ENCODE assay signal across 16 cellular contexts in the genomic region with DNA sequence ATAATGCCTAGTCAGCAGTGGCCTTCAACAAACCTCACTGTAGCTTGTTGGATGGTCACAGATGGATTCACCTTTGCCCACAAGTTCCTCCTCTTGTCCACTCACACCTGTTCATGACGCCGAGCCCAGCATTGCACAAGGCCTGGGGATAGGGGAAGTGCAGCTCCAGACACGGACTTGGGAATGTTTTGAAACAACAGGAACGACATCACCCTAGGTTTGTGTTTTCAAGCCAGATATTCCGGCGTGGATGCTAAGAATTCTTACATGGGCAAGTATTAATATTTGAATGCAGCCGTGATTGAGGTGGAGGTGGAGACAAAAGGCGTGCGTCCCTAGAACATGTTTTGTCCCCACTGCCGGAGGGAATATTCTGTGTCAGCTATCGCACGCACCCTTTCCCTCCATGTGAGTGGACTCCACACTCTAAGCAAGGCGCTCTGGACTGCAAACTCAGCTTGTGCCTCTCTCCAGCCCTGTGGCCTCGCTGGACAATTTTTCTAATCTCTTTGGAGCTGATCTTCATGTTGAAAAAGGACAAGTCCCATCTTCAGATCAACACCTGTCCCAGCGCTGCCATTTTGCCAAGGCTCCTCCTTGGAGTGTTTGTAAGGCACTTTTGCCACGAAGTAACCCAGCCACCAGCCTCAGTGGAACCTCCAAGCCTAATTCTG. TPM values are rescaled to one million over a fixed set of nuclear protein-coding genes. Genes with fewer than 3 reads are reported as not detected.
DNase-seq lines count a peak whose midpoint lies in the region; ATAC-seq and TF ChIP-seq lines count a peak whose summit lies in the region.
"Had no signal": no experiment of that assay in that cellular context is flagged by ENCODE, and none has a peak within 500 bp of the region (broad histone marks: within the 10 kb centered on the region; RNA-seq: fewer than 3 reads in every experiment).

No MANE protein-coding gene starts in this region.

- H3K27me3 Mint-ChIP-seq in CD4-positive, alpha-beta T cell, result no peaks in the 10 kb centered on the region
- H3K27me3 Mint-ChIP-seq in activated naive CD8-positive, alpha-beta T cell treated with anti-CD3 and anti-CD28 coated beads, Interleukin-2, amount 50 U/mL, for 24 hours, result peaks cover 2% of the 10 kb centered on the region
- H3K27me3 Mint-ChIP-seq in neural crest cell (ENCODE audit: low read depth), result no peaks in the 10 kb centered on the region

- H3K9me3 ChIP-seq in CD4-positive, alpha-beta T cell (ENCODE audit: control insufficient read depth, low read length), result no peaks in the 10 kb centered on the region
- H3K9me3 ChIP-seq in IMR-90 (ENCODE audit: control insufficient read depth, insufficient read depth, low read length) (no peaks in the 10 kb centered on the region), colonic mucosa (no peaks in the 10 kb centered on the region)
- H3K9me3 ChIP-seq: adrenal gland, sigmoid colon had no signal

- H3K4me1 Mint-ChIP-seq in CD4-positive, alpha-beta T cell (ENCODE audit: low read depth), result peaks cover 31% of the 10 kb centered on the region
- peaks cover 48% of the 10 kb centered on the region for H3K4me1 Mint-ChIP-seq in activated naive CD8-positive, alpha-beta T cell treated with anti-CD3 and anti-CD28 coated beads, Interleukin-2, amount 50 U/mL, for 24 hours
- H3K4me1 Mint-ChIP-seq in neural crest cell, result peaks cover 25% of the 10 kb centered on the region

- H3K14ac ChIP-seq in IMR-90 (replicated peaks; ENCODE audit: low read depth, low read length), result no peak overlapping the region

- peaks cover 7% of the 10 kb centered on the region; the same call in 1 of the 2 replicates for H3K9me1 ChIP-seq in IMR-90 (ENCODE audit: insufficient read depth, low read length)

- H3K4me2 ChIP-seq in IMR-90 (ENCODE audit: low read depth, low read length), result no peak overlapping the region

- CTCF ChIA-PET in CD4-positive, alpha-beta T cell (lab: Charles Lee), result no interaction called here
- CTCF ChIA-PET in IMR-90 (lab: Yijun Ruan, JAX), result no interaction called here

- H2AFZ ChIP-seq in IMR-90 (replicated peaks; ENCODE audit: low read length, poor library complexity), result peak overlapping the region; percentile 67

- H3K23ac ChIP-seq in IMR-90 (ENCODE audit: low read depth, low read length), result no peak overlapping the region

- no peak for TF ChIP-seq POLR2A in IMR-90 (IDR thresholded peaks at IDR 0.05; ENCODE audit: low read depth, low read length)

- no peaks in the 10 kb centered on the region for H3K9me3 Mint-ChIP-seq in CD4-positive, alpha-beta T cell
- H3K9me3 Mint-ChIP-seq in activated naive CD8-positive, alpha-beta T cell treated with anti-CD3 and anti-CD28 coated beads, Interleukin-2, amount 50 U/mL, for 24 hours, result no peaks in the 10 kb centered on the region
- no peaks in the 10 kb centered on the region for H3K9me3 Mint-ChIP-seq in neural crest cell
- H3K9me3 Mint-ChIP-seq: CD8-positive, alpha-beta T cell had no signal

- no peak for TF ChIP-seq RAD21 in IMR-90 (IDR thresholded peaks at IDR 0.05; ENCODE audit: low read length)

- H2AK5ac ChIP-seq in IMR-90 (ENCODE audit: low read depth, low read length), result no peak overlapping the region

- peak overlapping the region; percentile 65 for H3K4me3 Mint-ChIP-seq in CD4-positive, alpha-beta T cell
- peak overlapping the region; percentile 38 for H3K4me3 Mint-ChIP-seq in activated naive CD8-positive, alpha-beta T cell treated with anti-CD3 and anti-CD28 coated beads, Interleukin-2, amount 50 U/mL, for 24 hours
- peak overlapping the region; percentile 68 for H3K4me3 Mint-ChIP-seq in neural crest cell
- H3K4me3 Mint-ChIP-seq: CD8-positive, alpha-beta T cell had no signal

- in situ Hi-C loops in IMR-90 (cut with MboI; ENCODE audit: low sequenced_read_pairs), result no loop called here

- no peak overlapping the region for H3K56ac ChIP-seq in IMR-90 (ENCODE audit: extremely low read depth, insufficient read depth, low read length)

- H2AK9ac ChIP-seq in IMR-90 (replicated peaks; ENCODE audit: low read depth, low read length, poor library complexity), result no peak overlapping the region

- no peak overlapping the region for H2BK15ac ChIP-seq in IMR-90 (ENCODE audit: low read depth, low read length)

- TF ChIP-seq CTCF in CD4-positive, alpha-beta T cell (IDR thresholded peaks at IDR 0.05), result no peak
- TF ChIP-seq CTCF in IMR-90 (conservative IDR thresholded peaks at IDR 0.05; ENCODE audit: low read depth, low read length) (no peak), neural crest cell (conservative IDR thresholded peaks at IDR 0.05) (no peak), colonic mucosa (IDR thresholded peaks at IDR 0.05) (no peak)

- no peak overlapping the region for H3K4ac ChIP-seq in IMR-90 (ENCODE audit: low read depth, low read length)

- H3K36me3 ChIP-seq in IMR-90 (ENCODE audit: control insufficient read depth, insufficient read depth, low read length) (peaks cover 1% of the 10 kb centered on the region), H7 (replicated peaks; ENCODE audit: control insufficient read depth, insufficient read depth, low read length) (peaks cover 4% of the 10 kb centered on the region), colonic mucosa (no peaks in the 10 kb centered on the region)
- H3K36me3 ChIP-seq: adrenal gland, sigmoid colon had no signal

- H2BK20ac ChIP-seq in IMR-90 (ENCODE audit: low read depth, low read length), result no peak overlapping the region

- intact Hi-C loops in CD4-positive, alpha-beta T cell (cut with DNase I, micrococcal nuclease), result no loop called here
- intact Hi-C loops in IMR-90 (cut with micrococcal nuclease), result no loop called here
- intact Hi-C loops in colonic mucosa (cut with DNase I), result no loop called here

- no peak overlapping the region for H4K5ac ChIP-seq in IMR-90 (ENCODE audit: low read depth, low read length)

- no TSS peak for BruUV-seq in IMR-90 (replicated peaks; lab: Mats Ljungman, UMichigan)

- no peak overlapping the region for H3K27ac ChIP-seq in CD4-positive, alpha-beta T cell (ENCODE audit: low read depth, low read length)
- H3K27ac ChIP-seq in IMR-90 (ENCODE audit: insufficient read depth, low read length) (no peak overlapping the region), colonic mucosa (no peak overlapping the region)

- POLR2A ChIA-PET in CD4-positive, alpha-beta T cell (lab: Charles Lee), result interaction anchor here (1.0 to 2.6 kb wide), 3 partner anchors 14 to 628 kb away, joined by 3 to 13 read pairs (median 5); no protein-coding TSS in a partner anchor
- POLR2A ChIA-PET in IMR-90 (lab: Charles Lee; ENCODE audit: unreplicated experiment), result no interaction called here

- no peak overlapping the region; a peak in 1 of 4 replicates for H4K8ac ChIP-seq in IMR-90 (ENCODE audit: low read depth in 2 of 2, low read length in 2 of 2)

- no peaks in the 10 kb centered on the region for H4K20me1 ChIP-seq in IMR-90 (ENCODE audit: insufficient read depth, low read length)

- 95% methylated on average over 7 of the region's 16 CpGs; no CpG with 5 or more reads in 1 of the 2 experiments for WGBS in IMR-90 (ENCODE audit: extremely low coverage in 2 of 2, insufficient read length in 1 of 2), 2 experiments

- no peak overlapping the region for H2BK120ac ChIP-seq in IMR-90 (ENCODE audit: low read depth, low read length)

- H3K36me3 Mint-ChIP-seq in CD4-positive, alpha-beta T cell (ENCODE audit: low read depth), result peaks cover 24% of the 10 kb centered on the region
- peaks cover 15% of the 10 kb centered on the region for H3K36me3 Mint-ChIP-seq in activated naive CD8-positive, alpha-beta T cell treated with anti-CD3 and anti-CD28 coated beads, Interleukin-2, amount 50 U/mL, for 24 hours (ENCODE audit: low read depth)
- peaks cover 3% of the 10 kb centered on the region for H3K36me3 Mint-ChIP-seq in neural crest cell (ENCODE audit: low read depth)

- H2BK5ac ChIP-seq in IMR-90 (ENCODE audit: low read depth, low read length, poor library complexity, severe bottlenecking), result no peak overlapping the region

- DNase-seq in CD4-positive, alpha-beta T cell, result no peak
- DNase-seq in IMR-90, result no peak
- no peak for DNase-seq in activated naive CD8-positive, alpha-beta T cell treated with anti-CD3 and anti-CD28 coated beads, Interleukin-2, amount 50 U/mL, for 24 hours
- no peak for DNase-seq in neural crest cell (ENCODE audit: low read depth, low spot score)
- no peak for DNase-seq in H7
- no peak for DNase-seq in colonic mucosa
- DNase-seq: activated CD4-positive, alpha-beta T cell treated with anti-CD3 and anti-CD28 coated beads for 4 hours; CD8-positive, alpha-beta T cell; cortex of kidney; Karpas-422; NCI-H187; sigmoid colon had no signal

- H3K27ac Mint-ChIP-seq in CD4-positive, alpha-beta T cell, result no peak overlapping the region
- H3K27ac Mint-ChIP-seq in activated naive CD8-positive, alpha-beta T cell treated with anti-CD3 and anti-CD28 coated beads, Interleukin-2, amount 50 U/mL, for 24 hours, result no peak overlapping the region
- no peak overlapping the region for H3K27ac Mint-ChIP-seq in neural crest cell (ENCODE audit: unreplicated experiment)

- H3K27me3 ChIP-seq in CD4-positive, alpha-beta T cell (ENCODE audit: control insufficient read depth, insufficient read depth, low read length), result no peaks in the 10 kb centered on the region
- H3K27me3 ChIP-seq in IMR-90 (ENCODE audit: control insufficient read depth, insufficient read depth, low read length) (no peaks in the 10 kb centered on the region), H7 (ENCODE audit: control insufficient read depth, insufficient read depth, low read length) (no peaks in the 10 kb centered on the region), colonic mucosa (no peaks in the 10 kb centered on the region)
- H3K27me3 ChIP-seq: adrenal gland, sigmoid colon had no signal

- H4K91ac ChIP-seq in IMR-90 (ENCODE audit: insufficient read depth, low read depth, low read length), result no peak overlapping the region

- peaks cover 18 to 23% of the 10 kb centered on the region in 2 experiments for H3K79me1 ChIP-seq in IMR-90 (ENCODE audit: low read depth in 1 of 2, low read length in 2 of 2)

- no peak overlapping the region for H3K4me3 ChIP-seq in IMR-90 (ENCODE audit: insufficient read depth, low read depth, low read length)
- H3K4me3 ChIP-seq in H7 (ENCODE audit: insufficient read depth, low read depth, low read length), result no peak overlapping the region
- H3K4me3 ChIP-seq in colonic mucosa, result no peak overlapping the region
- H3K4me3 ChIP-seq: adrenal gland had no signal

- ATAC-seq in CD4-positive, alpha-beta T cell (ENCODE audit: poor library complexity), result no peak
- no peak for ATAC-seq in IMR-90 (ENCODE audit: low read depth)
- ATAC-seq in activated naive CD8-positive, alpha-beta T cell treated with anti-CD3 and anti-CD28 coated beads, Interleukin-2, amount 50 U/mL, for 24 hours, result no peak
- no peak for ATAC-seq in esophagus mucosa
- no peak for ATAC-seq in HG03039 (IDR thresholded peaks at IDR 0.05; ENCODE audit: unreplicated experiment)
- ATAC-seq: CD8-positive, alpha-beta T cell had no signal

- peaks cover 4% of the 10 kb centered on the region for H3K4me1 ChIP-seq in IMR-90 (ENCODE audit: control insufficient read depth, insufficient read depth, low read length)
- H3K4me1 ChIP-seq in colonic mucosa, result peaks cover 9% of the 10 kb centered on the region

- no peak overlapping the region for H3K9ac ChIP-seq in IMR-90 (ENCODE audit: low read depth, low read length)
- no peak overlapping the region for H3K9ac ChIP-seq in colonic mucosa (ENCODE audit: low read depth in 2 of 2, low read length in 2 of 2)

- dilution Hi-C loops in IMR-90 (cut with HindIII; ENCODE audit: low sequenced_read_pairs, unreplicated experiment), result no loop called here

- H3K18ac ChIP-seq in IMR-90 (ENCODE audit: low read depth, low read length), result no peak overlapping the region

RNA-seq across cellular contexts. Expression of gene BANP, which starts 2.0 kb away (rescaled TPM):
- total RNA-seq in CD4-positive, alpha-beta T cell, result 10 to 100 TPM; 57.5 to 58.6 TPM
- 16.9 and 17.4 TPM in 2 replicates for total RNA-seq in IMR-90 (2012; rRNA removed)
- polyA plus RNA-seq in IMR-90 (2012; rRNA removed), result 17.9 and 21.1 TPM in 2 replicates
- polyA plus RNA-seq in IMR-90 (2012; cell fraction: cytosol; rRNA removed), result 12.4 and 21.0 TPM in 2 replicates
- 38.6 and 57.0 TPM in 2 replicates for polyA plus RNA-seq in IMR-90 (2012; cell fraction: nucleus; rRNA removed; ENCODE audit: low replicate concordance)
- 34.0 and 39.1 TPM in 2 replicates for total RNA-seq in neural crest cell
- total RNA-seq in H7 (2014; rRNA removed; shearing (Covaris generic)), result 37.3 and 39.3 TPM in 2 replicates
- total RNA-seq in colonic mucosa, result 10 to 100 TPM; 18.6 to 29.7 TPM
- total RNA-seq in esophagus mucosa, result 9.6 TPM

RNA-seq across cellular contexts. Expression of gene CA5A, which starts 12.9 kb away (rescaled TPM):
- total RNA-seq in CD4-positive, alpha-beta T cell, result not detected
- total RNA-seq in IMR-90 (2012; rRNA removed) (not detected in 2 replicates), neural crest cell (not detected in 2 replicates), colonic mucosa (not detected), esophagus mucosa (not detected)
- not detected in 2 replicates for polyA plus RNA-seq in IMR-90 (2012; rRNA removed)
- polyA plus RNA-seq in IMR-90 (2012; cell fraction: cytosol; rRNA removed), result not detected in 2 replicates
- not detected in 2 replicates for polyA plus RNA-seq in IMR-90 (2012; cell fraction: nucleus; rRNA removed; ENCODE audit: low replicate concordance)
- total RNA-seq in H7 (2014; rRNA removed; shearing (Covaris generic)), result not detected in 2 replicates
- total RNA-seq: CD8-positive, alpha-beta T cell; sigmoid colon; temporal lobe had no signal
- polyA plus RNA-seq: adrenal gland, sigmoid colon had no signal
